24 cellular contexts compared by ENCODE assay signal in genomic region chr5:32651089-32651488, GRCh38.
DNase-seq lines count a peak whose midpoint lies in the region; ATAC-seq, FAIRE-seq and TF ChIP-seq lines count a peak whose summit lies in the region.
"Had no signal": no experiment of that assay in that cellular context is flagged by ENCODE, and none has a peak within 500 bp of the region (broad histone marks: within the 10 kb centered on the region; RNA-seq: fewer than 3 reads in every experiment).

No MANE protein-coding gene starts in this region.

- no peak for FAIRE-seq in kidney (lab: Jason Lieb, UNC)
- FAIRE-seq: A204.1, D721Med, G401.6, GM12891, GM19239 had no signal

- H3K4me1 ChIP-seq in right atrium auricular region (peaks cover 0 to 6% of the 10 kb centered on the region in 2 donors), kidney (ENCODE audit: control insufficient read depth in 1 of 2, insufficient read depth in 1 of 2, low read depth in 1 of 2, low read length in 2 of 2) (peaks cover 0 to 14% of the 10 kb centered on the region in 2 donors), thoracic aorta (ENCODE audit: control insufficient read depth in 1 of 2, low read depth in 2 of 2) (peaks cover 9 to 33% of the 10 kb centered on the region in 2 donors)
- H3K4me1 ChIP-seq: BE2C, BLaER1, Caco-2 had no signal

- H3K27ac ChIP-seq in right atrium auricular region = no peak overlapping the region
- peak overlapping the region in 1 of 2 donors; percentile 27 for H3K27ac ChIP-seq in kidney (ENCODE audit: low read depth in 2 of 2, low read length in 2 of 2)
- peak overlapping the region; percentile 18 to 82 for H3K27ac ChIP-seq in thoracic aorta
- H3K27ac ChIP-seq: BLaER1 had no signal

- ATAC-seq in Right ventricle myocardium superior (ENCODE audit: poor library complexity) (peak; percentile 56), Right ventricle myocardium inferior (no peak), left ventricle myocardium superior (peak; percentile 58), thoracic aorta (ENCODE audit: insufficient number of reproducible peaks, low FRiP score, low read depth) (no peak)
- ATAC-seq: CD8-positive, alpha-beta T cell had no signal

- H3K4me3 ChIP-seq in right atrium auricular region (no peak overlapping the region), kidney (ENCODE audit: low read length in 2 of 2) (peak overlapping the region; percentile 37 to 67), thoracic aorta (no peak overlapping the region)
- H3K4me3 ChIP-seq: BLaER1 had no signal

- intact Hi-C loops in Right ventricle myocardium superior (cut with DNase I) (no loop called here), Right ventricle myocardium inferior (cut with DNase I) (no loop called here), left ventricle myocardium superior (cut with micrococcal nuclease) (no loop called here), kidney (cut with DNase I) (no loop called here)

- H3K9me3 ChIP-seq in right atrium auricular region = no peaks in the 10 kb centered on the region
- peaks cover 0 to 4% of the 10 kb centered on the region in 2 donors for H3K9me3 ChIP-seq in kidney (ENCODE audit: control insufficient read depth in 1 of 2, low read length in 2 of 2)
- H3K9me3 ChIP-seq in thoracic aorta = no peaks in the 10 kb centered on the region
- H3K9me3 ChIP-seq: BE2C, Caco-2 had no signal

- no peaks in the 10 kb centered on the region for H3K36me3 ChIP-seq in right atrium auricular region
- peaks cover 0 to 4% of the 10 kb centered on the region in 2 donors for H3K36me3 ChIP-seq in kidney (ENCODE audit: control insufficient read depth in 1 of 2, insufficient read depth in 2 of 2, low read length in 2 of 2)
- H3K36me3 ChIP-seq in thoracic aorta = no peaks in the 10 kb centered on the region
- H3K36me3 ChIP-seq: BE2C, BLaER1 had no signal

- DNase-seq in Right ventricle myocardium superior (no peak), Right ventricle myocardium inferior (ENCODE audit: missing footprints) (no peak), left ventricle myocardium superior (no peak), right atrium auricular region (ENCODE audit: low spot score) (no peak), kidney (no peak), thoracic aorta (ENCODE audit: low spot score) (no peak), CD1c-positive myeloid dendritic cell (ENCODE audit: extremely low spot score) (no peak), NCI-H82 treated with DMSO at 0.1 percent for 48 hours (lab: John Stamatoyannopoulos, UW; ENCODE audit: unreplicated experiment) (no peak)
- DNase-seq: 8988T; ACHN; BE2C; C1 segment of cervical spinal cord; Caco-2; Calu3; CD4-positive, alpha-beta T cell; CD8-positive, alpha-beta T cell; DMS79 treated with DMSO at 0.1 percent for 48 hours; GF-D8 had no signal

- H3K27me3 ChIP-seq in right atrium auricular region (no peaks in the 10 kb centered on the region), thoracic aorta (replicated peaks; ENCODE audit: insufficient read depth) (no peaks in the 10 kb centered on the region)
- H3K27me3 ChIP-seq: BE2C, BLaER1 had no signal

- peak overlapping the region in 1 of 2 donors; percentile 41 for H3K9ac ChIP-seq in kidney (ENCODE audit: low read length in 2 of 2)
- H3K9ac ChIP-seq: BLaER1 had no signal

- TF ChIP-seq CTCF in right atrium auricular region (IDR thresholded peaks at IDR 0.05) (no peak), kidney (IDR thresholded peaks at IDR 0.05; ENCODE audit: borderline replicate concordance, extremely low read depth, insufficient read depth) (no peak), thoracic aorta (IDR thresholded peaks at IDR 0.05) (no peak)

Comparison
In these comparisons a context has a peak if more than half of its experiments do, and no peak if none do; other contexts are left out.
1. ATAC-seq: peak in Right ventricle myocardium superior (single experiment) and left ventricle myocardium superior (single experiment); none in Right ventricle myocardium inferior (single experiment) and thoracic aorta (single experiment).
2. H3K27ac ChIP-seq: peak in thoracic aorta (2 of 2); none in right atrium auricular region (0 of 2).
3. H3K4me3 ChIP-seq: peak in kidney (2 of 2); none in right atrium auricular region (0 of 2) and thoracic aorta (single experiment).